Comparison of ENCODE assay signal across 10 cellular contexts in the genomic region with DNA sequence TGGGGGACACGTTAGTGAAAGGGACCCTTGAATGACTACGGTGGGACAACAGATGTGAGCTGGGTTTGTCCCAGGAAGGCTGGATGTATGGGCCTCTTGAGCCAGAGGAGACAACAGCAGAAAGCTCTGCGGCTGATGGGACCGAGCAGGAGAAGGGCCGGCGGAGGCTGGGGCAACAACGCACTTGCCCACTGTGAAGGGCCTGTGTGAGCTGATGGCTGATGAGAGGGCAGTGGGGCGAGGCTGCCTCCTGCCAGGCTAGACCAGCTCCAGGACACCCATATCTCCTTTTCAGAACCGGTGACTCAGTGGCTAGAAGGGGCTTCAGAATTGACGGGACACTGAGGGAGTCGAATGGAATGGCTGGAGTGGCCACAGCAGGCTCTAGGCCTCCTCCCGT.
DNase-seq lines count a peak whose midpoint lies in the region; ATAC-seq and TF ChIP-seq lines count a peak whose summit lies in the region.
"Had no signal": no experiment of that assay in that cellular context is flagged by ENCODE, and none has a peak within 500 bp of the region (broad histone marks: within the 10 kb centered on the region; RNA-seq: fewer than 3 reads in every experiment).

No MANE protein-coding gene starts in this region.

- no peak overlapping the region for H3K23ac ChIP-seq in H9 (ENCODE audit: insufficient read length, low read depth, low read length)

- no peak overlapping the region for H2BK120ac ChIP-seq in H9 (ENCODE audit: low read depth, low read length, poor library complexity, severe bottlenecking)

- no peak overlapping the region for H3K4ac ChIP-seq in H9 (ENCODE audit: low read depth, low read length)

- no peaks in the 10 kb centered on the region for H3K27me3 Mint-ChIP-seq in H9 (ENCODE audit: low read depth)

- TF ChIP-seq CTCF in H9 (conservative IDR thresholded peaks at IDR 0.05) (no peak), WERI-Rb-1 (IDR thresholded peaks at IDR 0.05; ENCODE audit: low read depth, low read length) (no peak), hepatocyte (IDR thresholded peaks at IDR 0.05; ENCODE audit: poor library complexity) (no peak), smooth muscle cell (IDR thresholded peaks at IDR 0.05; ENCODE audit: borderline replicate concordance, insufficient read depth, poor library complexity, severe bottlenecking) (no peak)

- no peaks in the 10 kb centered on the region for H3K9me3 ChIP-seq in H9 (ENCODE audit: control insufficient read depth, low read depth, low read length)
- no peaks in the 10 kb centered on the region for H3K9me3 ChIP-seq in WERI-Rb-1 (ENCODE audit: severe bottlenecking)
- no peaks in the 10 kb centered on the region for H3K9me3 ChIP-seq in hepatocyte (ENCODE audit: low read depth)
- no peaks in the 10 kb centered on the region for H3K9me3 ChIP-seq in smooth muscle cell (replicated peaks; ENCODE audit: low read depth)

- H2BK12ac ChIP-seq in H9 (ENCODE audit: insufficient read length, low read depth, low read length) = no peak overlapping the region

- H2AFZ ChIP-seq in H9 (ENCODE audit: low read length) = no peak overlapping the region
- no peak overlapping the region for H2AFZ ChIP-seq in hepatocyte
- H2AFZ ChIP-seq in smooth muscle cell (ENCODE audit: low read depth) = no peak overlapping the region

- H3K4me3 ChIP-seq in WERI-Rb-1 (ENCODE audit: low read depth, low read length) (no peak overlapping the region), hepatocyte (no peak overlapping the region), smooth muscle cell (no peak overlapping the region)

- H3K4me2 ChIP-seq in H9 (ENCODE audit: insufficient read depth, insufficient read length, low read length) (no peak overlapping the region), hepatocyte (peak overlapping the region; percentile 69), smooth muscle cell (peak overlapping the region; percentile 69)

- no peak overlapping the region for H3K18ac ChIP-seq in H9 (ENCODE audit: insufficient read length, low read depth, low read length)

- H2BK15ac ChIP-seq in H9 (ENCODE audit: low read depth, low read length) = no peak overlapping the region

- peaks cover 12% of the 10 kb centered on the region for H3K79me1 ChIP-seq in H9 (ENCODE audit: insufficient read depth, low read depth, low read length, poor library complexity, severe bottlenecking)

- no peak overlapping the region for H4K8ac ChIP-seq in H9 (replicated peaks; ENCODE audit: insufficient read length, low read depth, low read length)

- H3K27ac ChIP-seq in H9 (ENCODE audit: insufficient read length, low read depth, low read length) (no peak overlapping the region), WERI-Rb-1 (peak overlapping the region; percentile 30; the same call in 1 of the 2 replicates), hepatocyte (peak overlapping the region; percentile 98), smooth muscle cell (ENCODE audit: low read depth) (peak overlapping the region; percentile 92)

- H3F3A ChIP-seq in smooth muscle cell (ENCODE audit: low read depth) = peaks cover 17% of the 10 kb centered on the region

- DNase-seq in H9 (no peak), WERI-Rb-1 (no peak), hepatocyte (ENCODE audit: low spot score) (no peak), smooth muscle cell (lab: John Stamatoyannopoulos, UW; ENCODE audit: unreplicated experiment) (no peak), amygdala (lab: John Stamatoyannopoulos, UW) (no peak)
- DNase-seq: aorta, GF-D8, NCI-H526 treated with DMSO at 0.1 percent for 48 hours had no signal

- H3K79me2 ChIP-seq in H9 (ENCODE audit: insufficient read depth, low read length) (peaks cover 13% of the 10 kb centered on the region; the same call in 1 of the 2 replicates), hepatocyte (peaks cover 89% of the 10 kb centered on the region), smooth muscle cell (ENCODE audit: low read depth) (peaks cover 87% of the 10 kb centered on the region)

- peak overlapping the region; percentile 59 for H3K14ac ChIP-seq in H9 (ENCODE audit: insufficient read depth, low read length)

- peak overlapping the region; percentile 57 to 96 (median 89); a peak in 6 of 7 replicates for H3K27ac Mint-ChIP-seq in H9

- H3K36me3 ChIP-seq in WERI-Rb-1 = peaks cover 47% of the 10 kb centered on the region
- no peaks in the 10 kb centered on the region for H3K36me3 ChIP-seq in hepatocyte (replicated peaks; ENCODE audit: insufficient read depth, low read depth)
- no peaks in the 10 kb centered on the region for H3K36me3 ChIP-seq in smooth muscle cell (ENCODE audit: low read depth)

- no CpG with 5 or more reads among the region's 12 CpGs for WGBS in H9 (ENCODE audit: extremely low coverage, insufficient read length, low lambda C conversion rate)
- 91% methylated on average over 12 of the region's 12 CpGs for WGBS in hepatocyte (ENCODE audit: low lambda C conversion rate, missing lambda C conversion rate)
- 76% methylated on average over 12 of the region's 12 CpGs for WGBS in smooth muscle cell (ENCODE audit: low lambda C conversion rate)

- H3K4me1 ChIP-seq in H9 (ENCODE audit: insufficient read depth, low read length) (peaks cover 13% of the 10 kb centered on the region; the same call in 1 of the 2 replicates), hepatocyte (ENCODE audit: insufficient read depth) (peaks cover 90% of the 10 kb centered on the region), smooth muscle cell (ENCODE audit: low read depth) (peaks cover 83% of the 10 kb centered on the region)

- no peak overlapping the region for H2BK20ac ChIP-seq in H9 (ENCODE audit: low read depth, low read length, poor library complexity, severe bottlenecking)

- H3K9me2 ChIP-seq in hepatocyte (replicated peaks; ENCODE audit: insufficient read depth) = no peaks in the 10 kb centered on the region

- H4K20me1 ChIP-seq in H9 (ENCODE audit: control insufficient read depth, insufficient read depth, insufficient read length) = no peaks in the 10 kb centered on the region
- H4K20me1 ChIP-seq in hepatocyte (ENCODE audit: insufficient read depth, poor library complexity, severe bottlenecking) = peaks cover 57% of the 10 kb centered on the region
- peaks cover 95% of the 10 kb centered on the region for H4K20me1 ChIP-seq in smooth muscle cell (ENCODE audit: low read depth)

- H3K27me3 ChIP-seq in H9 (ENCODE audit: insufficient read depth, low read length) (no peaks in the 10 kb centered on the region), WERI-Rb-1 (ENCODE audit: insufficient read depth, low read depth, severe bottlenecking) (no peaks in the 10 kb centered on the region), hepatocyte (no peaks in the 10 kb centered on the region), smooth muscle cell (ENCODE audit: low read depth) (no peaks in the 10 kb centered on the region)

- peaks cover 0 to 5% (median 3%) of the 10 kb centered on the region in 3 experiments; a peak in 2 of 7 replicates for H3K36me3 Mint-ChIP-seq in H9 (ENCODE audit: insufficient read depth in 1 of 3, low read depth in 3 of 3)

- H2BK5ac ChIP-seq in H9 (ENCODE audit: insufficient read length, low read length) = no peak overlapping the region

- H3K23me2 ChIP-seq in H9 (ENCODE audit: insufficient read length, low read depth, low read length, poor library complexity, severe bottlenecking) = peaks cover 4% of the 10 kb centered on the region

- H2AK5ac ChIP-seq in H9 (ENCODE audit: insufficient read length, low read length) = no peak overlapping the region

- H4K91ac ChIP-seq in H9 (ENCODE audit: insufficient read length, low read depth, low read length) = no peak overlapping the region

- H3T11ph ChIP-seq in H9 (ENCODE audit: low read length) = no peak overlapping the region

- H3K9ac ChIP-seq in H9 (ENCODE audit: extremely low read depth, insufficient read length, low read length) (no peak overlapping the region), smooth muscle cell (ENCODE audit: low read depth) (peak overlapping the region; percentile 71)

- H3K4me1 Mint-ChIP-seq in H9 = peaks cover 71 to 84% of the 10 kb centered on the region in 2 experiments

- H4K5ac ChIP-seq in H9 (ENCODE audit: insufficient read length, low read depth, low read length) = no peak overlapping the region

- no peak for ATAC-seq in GM19452 (IDR thresholded peaks at IDR 0.05; ENCODE audit: unreplicated experiment)
- ATAC-seq in HG02798 (IDR thresholded peaks at IDR 0.05; ENCODE audit: poor library complexity, unreplicated experiment) = no peak

- H3K4me3 Mint-ChIP-seq in H9 = peak overlapping the region in 1 of 2 experiments; percentile 13; a peak in 2 of 5 replicates

- H3K56ac ChIP-seq in H9 (ENCODE audit: insufficient read length, low read depth, low read length) = no peak overlapping the region

- no peaks in the 10 kb centered on the region for H3K9me3 Mint-ChIP-seq in H9
